Comparison of ENCODE assay signal across 1 cellular context in the genomic region with DNA sequence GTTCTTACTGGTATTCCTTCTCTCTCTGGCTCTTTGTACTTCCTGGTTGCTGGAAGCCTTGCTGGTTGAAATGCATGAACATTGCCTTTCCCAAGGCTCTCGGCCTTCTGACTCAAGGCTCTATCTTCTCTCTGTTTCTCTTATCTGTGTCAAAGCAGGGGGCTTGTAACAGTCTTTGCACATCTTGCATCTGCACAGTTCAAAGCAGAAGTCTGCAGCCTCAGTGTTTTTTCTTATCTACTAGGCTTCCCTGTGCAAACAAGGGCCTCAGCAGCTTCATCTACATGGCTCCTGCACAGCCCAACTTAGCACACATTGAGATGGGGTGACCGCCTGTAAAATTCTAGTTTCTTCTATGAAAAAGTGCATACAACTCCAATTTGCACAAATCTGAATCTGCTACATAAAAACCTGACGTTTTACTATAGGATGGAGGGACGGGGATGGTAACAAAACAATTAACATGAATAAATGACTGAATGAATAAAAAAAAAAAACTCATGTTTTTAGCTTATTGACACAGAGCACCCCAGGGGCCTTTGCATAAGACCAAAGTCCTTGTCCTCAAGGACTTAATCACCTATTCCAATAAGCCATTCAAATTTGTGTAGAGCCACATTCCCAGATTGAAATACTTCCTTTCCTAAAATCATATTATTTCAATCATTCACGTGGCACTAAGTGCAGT.
TF ChIP-seq lines count a peak whose summit lies in the region.

No MANE protein-coding gene starts in this region.

TF ChIP-seq in GM23338, 12 proteins besides CTCF, POLR2A, EP300 and RAD21:
- TF ChIP-seq, protein P1, sequence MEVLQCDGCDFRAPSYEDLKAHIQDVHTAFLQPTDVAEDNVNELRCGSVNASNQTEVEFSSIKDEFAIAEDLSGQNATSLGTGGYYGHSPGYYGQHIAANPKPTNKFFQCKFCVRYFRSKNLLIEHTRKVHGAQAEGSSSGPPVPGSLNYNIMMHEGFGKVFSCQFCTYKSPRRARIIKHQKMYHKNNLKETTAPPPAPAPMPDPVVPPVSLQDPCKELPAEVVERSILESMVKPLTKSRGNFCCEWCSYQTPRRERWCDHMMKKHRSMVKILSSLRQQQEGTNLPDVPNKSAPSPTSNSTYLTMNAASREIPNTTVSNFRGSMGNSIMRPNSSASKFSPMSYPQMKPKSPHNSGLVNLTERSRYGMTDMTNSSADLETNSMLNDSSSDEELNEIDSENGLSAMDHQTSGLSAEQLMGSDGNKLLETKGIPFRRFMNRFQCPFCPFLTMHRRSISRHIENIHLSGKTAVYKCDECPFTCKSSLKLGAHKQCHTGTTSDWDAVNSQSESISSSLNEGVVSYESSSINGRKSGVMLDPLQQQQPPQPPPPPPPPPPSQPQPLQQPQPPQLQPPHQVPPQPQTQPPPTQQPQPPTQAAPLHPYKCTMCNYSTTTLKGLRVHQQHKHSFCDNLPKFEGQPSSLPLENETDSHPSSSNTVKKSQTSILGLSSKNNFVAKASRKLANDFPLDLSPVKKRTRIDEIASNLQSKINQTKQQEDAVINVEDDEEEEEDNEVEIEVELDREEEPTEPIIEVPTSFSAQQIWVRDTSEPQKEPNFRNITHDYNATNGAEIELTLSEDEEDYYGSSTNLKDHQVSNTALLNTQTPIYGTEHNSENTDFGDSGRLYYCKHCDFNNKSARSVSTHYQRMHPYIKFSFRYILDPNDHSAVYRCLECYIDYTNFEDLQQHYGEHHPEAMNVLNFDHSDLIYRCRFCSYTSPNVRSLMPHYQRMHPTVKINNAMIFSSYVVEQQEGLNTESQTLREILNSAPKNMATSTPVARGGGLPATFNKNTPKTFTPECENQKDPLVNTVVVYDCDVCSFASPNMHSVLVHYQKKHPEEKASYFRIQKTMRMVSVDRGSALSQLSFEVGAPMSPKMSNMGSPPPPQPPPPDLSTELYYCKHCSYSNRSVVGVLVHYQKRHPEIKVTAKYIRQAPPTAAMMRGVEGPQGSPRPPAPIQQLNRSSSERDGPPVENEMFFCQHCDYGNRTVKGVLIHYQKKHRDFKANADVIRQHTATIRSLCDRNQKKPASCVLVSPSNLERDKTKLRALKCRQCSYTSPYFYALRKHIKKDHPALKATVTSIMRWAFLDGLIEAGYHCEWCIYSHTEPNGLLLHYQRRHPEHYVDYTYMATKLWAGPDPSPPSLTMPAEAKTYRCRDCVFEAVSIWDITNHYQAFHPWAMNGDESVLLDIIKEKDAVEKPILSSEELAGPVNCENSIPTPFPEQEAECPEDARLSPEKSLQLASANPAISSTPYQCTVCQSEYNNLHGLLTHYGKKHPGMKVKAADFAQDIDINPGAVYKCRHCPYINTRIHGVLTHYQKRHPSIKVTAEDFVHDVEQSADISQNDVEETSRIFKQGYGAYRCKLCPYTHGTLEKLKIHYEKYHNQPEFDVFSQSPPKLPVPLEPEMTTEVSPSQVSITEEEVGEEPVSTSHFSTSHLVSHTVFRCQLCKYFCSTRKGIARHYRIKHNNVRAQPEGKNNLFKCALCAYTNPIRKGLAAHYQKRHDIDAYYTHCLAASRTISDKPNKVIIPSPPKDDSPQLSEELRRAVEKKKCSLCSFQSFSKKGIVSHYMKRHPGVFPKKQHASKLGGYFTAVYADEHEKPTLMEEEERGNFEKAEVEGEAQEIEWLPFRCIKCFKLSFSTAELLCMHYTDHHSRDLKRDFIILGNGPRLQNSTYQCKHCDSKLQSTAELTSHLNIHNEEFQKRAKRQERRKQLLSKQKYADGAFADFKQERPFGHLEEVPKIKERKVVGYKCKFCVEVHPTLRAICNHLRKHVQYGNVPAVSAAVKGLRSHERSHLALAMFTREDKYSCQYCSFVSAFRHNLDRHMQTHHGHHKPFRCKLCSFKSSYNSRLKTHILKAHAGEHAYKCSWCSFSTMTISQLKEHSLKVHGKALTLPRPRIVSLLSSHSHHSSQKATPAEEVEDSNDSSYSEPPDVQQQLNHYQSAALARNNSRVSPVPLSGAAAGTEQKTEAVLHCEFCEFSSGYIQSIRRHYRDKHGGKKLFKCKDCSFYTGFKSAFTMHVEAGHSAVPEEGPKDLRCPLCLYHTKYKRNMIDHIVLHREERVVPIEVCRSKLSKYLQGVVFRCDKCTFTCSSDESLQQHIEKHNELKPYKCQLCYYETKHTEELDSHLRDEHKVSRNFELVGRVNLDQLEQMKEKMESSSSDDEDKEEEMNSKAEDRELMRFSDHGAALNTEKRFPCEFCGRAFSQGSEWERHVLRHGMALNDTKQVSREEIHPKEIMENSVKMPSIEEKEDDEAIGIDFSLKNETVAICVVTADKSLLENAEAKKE (CRISPR knock-in tag; IDR thresholded peaks at IDR 0.05) = no peak
- TF ChIP-seq NANOG (IDR thresholded peaks at IDR 0.05; ENCODE audit: borderline replicate concordance) (no peak), JUNB (IDR thresholded peaks at IDR 0.05; ENCODE audit: unreplicated experiment) (no peak), EZH2phosphoT487 (IDR thresholded peaks at IDR 0.05; ENCODE audit: unreplicated experiment) (no peak), ZNF114 (CRISPR knock-in tag; IDR thresholded peaks at IDR 0.05) (no peak), POLR2AphosphoS5 (IDR thresholded peaks at IDR 0.05; ENCODE audit: low read depth) (no peak), EZH2 (IDR thresholded peaks at IDR 0.05; ENCODE audit: low read depth, unreplicated experiment) (no peak), ZNF331 (CRISPR knock-in tag; IDR thresholded peaks at IDR 0.05; ENCODE audit: low read depth) (no peak), CREB1 (CRISPR knock-in tag; IDR thresholded peaks at IDR 0.05; ENCODE audit: low read depth) (no peak), STAT1 (IDR thresholded peaks at IDR 0.05; ENCODE audit: unreplicated experiment) (no peak)
- TF ChIP-seq, protein P2, sequence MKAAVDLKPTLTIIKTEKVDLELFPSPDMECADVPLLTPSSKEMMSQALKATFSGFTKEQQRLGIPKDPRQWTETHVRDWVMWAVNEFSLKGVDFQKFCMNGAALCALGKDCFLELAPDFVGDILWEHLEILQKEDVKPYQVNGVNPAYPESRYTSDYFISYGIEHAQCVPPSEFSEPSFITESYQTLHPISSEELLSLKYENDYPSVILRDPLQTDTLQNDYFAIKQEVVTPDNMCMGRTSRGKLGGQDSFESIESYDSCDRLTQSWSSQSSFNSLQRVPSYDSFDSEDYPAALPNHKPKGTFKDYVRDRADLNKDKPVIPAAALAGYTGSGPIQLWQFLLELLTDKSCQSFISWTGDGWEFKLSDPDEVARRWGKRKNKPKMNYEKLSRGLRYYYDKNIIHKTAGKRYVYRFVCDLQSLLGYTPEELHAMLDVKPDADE (IDR thresholded peaks at IDR 0.05) = no peak
- TF ChIP-seq, protein P3, sequence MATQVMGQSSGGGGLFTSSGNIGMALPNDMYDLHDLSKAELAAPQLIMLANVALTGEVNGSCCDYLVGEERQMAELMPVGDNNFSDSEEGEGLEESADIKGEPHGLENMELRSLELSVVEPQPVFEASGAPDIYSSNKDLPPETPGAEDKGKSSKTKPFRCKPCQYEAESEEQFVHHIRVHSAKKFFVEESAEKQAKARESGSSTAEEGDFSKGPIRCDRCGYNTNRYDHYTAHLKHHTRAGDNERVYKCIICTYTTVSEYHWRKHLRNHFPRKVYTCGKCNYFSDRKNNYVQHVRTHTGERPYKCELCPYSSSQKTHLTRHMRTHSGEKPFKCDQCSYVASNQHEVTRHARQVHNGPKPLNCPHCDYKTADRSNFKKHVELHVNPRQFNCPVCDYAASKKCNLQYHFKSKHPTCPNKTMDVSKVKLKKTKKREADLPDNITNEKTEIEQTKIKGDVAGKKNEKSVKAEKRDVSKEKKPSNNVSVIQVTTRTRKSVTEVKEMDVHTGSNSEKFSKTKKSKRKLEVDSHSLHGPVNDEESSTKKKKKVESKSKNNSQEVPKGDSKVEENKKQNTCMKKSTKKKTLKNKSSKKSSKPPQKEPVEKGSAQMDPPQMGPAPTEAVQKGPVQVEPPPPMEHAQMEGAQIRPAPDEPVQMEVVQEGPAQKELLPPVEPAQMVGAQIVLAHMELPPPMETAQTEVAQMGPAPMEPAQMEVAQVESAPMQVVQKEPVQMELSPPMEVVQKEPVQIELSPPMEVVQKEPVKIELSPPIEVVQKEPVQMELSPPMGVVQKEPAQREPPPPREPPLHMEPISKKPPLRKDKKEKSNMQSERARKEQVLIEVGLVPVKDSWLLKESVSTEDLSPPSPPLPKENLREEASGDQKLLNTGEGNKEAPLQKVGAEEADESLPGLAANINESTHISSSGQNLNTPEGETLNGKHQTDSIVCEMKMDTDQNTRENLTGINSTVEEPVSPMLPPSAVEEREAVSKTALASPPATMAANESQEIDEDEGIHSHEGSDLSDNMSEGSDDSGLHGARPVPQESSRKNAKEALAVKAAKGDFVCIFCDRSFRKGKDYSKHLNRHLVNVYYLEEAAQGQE (IDR thresholded peaks at IDR 0.05; ENCODE audit: unreplicated experiment) = no peak
